In genomic region chr5:170333161-170333909, GRCh38 we compare ENCODE assay signal across 8 cellular contexts. TPM values are rescaled to one million over a fixed set of nuclear protein-coding genes. Genes with fewer than 3 reads are reported as not detected.
DNase-seq lines count a peak whose midpoint lies in the region; ATAC-seq, FAIRE-seq and TF ChIP-seq lines count a peak whose summit lies in the region.

No MANE protein-coding gene starts in this region.

- TF ChIP-seq CTCF in GM12878 (IDR thresholded peaks at IDR 0.05 in 2 of 3, conservative IDR thresholded peaks at IDR 0.05 in 1 of 3; ENCODE audit: control insufficient read depth in 2 of 3, extremely low read depth in 1 of 3, insufficient read depth in 1 of 3, low read depth in 3 of 3, low read length in 3 of 3) (no peak), smooth muscle cell (IDR thresholded peaks at IDR 0.05; ENCODE audit: borderline replicate concordance, insufficient read depth, poor library complexity, severe bottlenecking) (no peak), GM20000 (IDR thresholded peaks at IDR 0.05; ENCODE audit: extremely low read depth, missing control alignments) (no peak)

- H3K4me2 ChIP-seq in GM12878 (ENCODE audit: control insufficient read depth, insufficient read depth) (peak overlapping the region; percentile 38; the same call in 1 of the 2 replicates), smooth muscle cell (peak overlapping the region; percentile 71)

- peak; percentile 41 for FAIRE-seq in GM12878 (lab: Jason Lieb, UNC)

- H2AFZ ChIP-seq in GM12878 (ENCODE audit: control insufficient read depth, low read depth, low read length) (peak overlapping the region; percentile 28), smooth muscle cell (ENCODE audit: low read depth) (peak overlapping the region; percentile 40)

- H3K27me3 ChIP-seq in GM12878 (replicated peaks in 1 of 2; ENCODE audit: control insufficient read depth in 2 of 2, insufficient read depth in 2 of 2, low read length in 1 of 2) = no peaks in the 10 kb centered on the region
- H3K27me3 ChIP-seq in smooth muscle cell (ENCODE audit: low read depth) = no peaks in the 10 kb centered on the region

- H3K4me3 ChIP-seq in GM12878 (no peak overlapping the region), smooth muscle cell (no peak overlapping the region)

- POLR2A ChIA-PET in GM12878 (lab: Charles Lee) = interaction anchor here (0.6 to 5.9 kb wide), 12 partner anchors 12 to 84 kb away, joined by 3 to 169 read pairs (median 4); partner anchors contain the start of genes KCNMB1 and LCP2

- TF ChIP-seq RAD21 in GM12878 (IDR thresholded peaks at IDR 0.05; ENCODE audit: insufficient read depth, low read depth, low read length) = 0 out of 2 replicates have a peak, but pooled peaks have one; percentile 4

- 0 out of 4 replicates have a peak, but pooled peaks of 1 of the 2 experiments have one; percentile 28 for TF ChIP-seq EP300 in GM12878 (IDR thresholded peaks at IDR 0.05; ENCODE audit: borderline replicate concordance in 1 of 2, control insufficient read depth in 1 of 2, low read depth in 2 of 2, low read length in 2 of 2)

- CTCF ChIA-PET in GM12878 (lab: Yijun Ruan, JAX) = interaction anchor here (0.8 to 6.1 kb wide), 14 partner anchors 14 to 110 kb away, joined by 3 to 134 read pairs (median 6); partner anchors contain the start of gene LCP2

- H3K4me1 Mint-ChIP-seq in T-helper 1 cell treated with Interleukin-12 subunit alpha and Interleukin-12 subunit beta and Interleukin-4 antibody, amounts not matched to agents 30 μg/mL and 1 μg/mL, for 36 hours (ENCODE audit: low read depth) = peaks cover 56% of the 10 kb centered on the region

- H3K27me3 Mint-ChIP-seq in T-helper 1 cell treated with Interleukin-12 subunit alpha and Interleukin-12 subunit beta and Interleukin-4 antibody, amounts not matched to agents 30 μg/mL and 1 μg/mL, for 36 hours (ENCODE audit: low read depth) = no peaks in the 10 kb centered on the region

- ATAC-seq in GM18858 (IDR thresholded peaks at IDR 0.05; ENCODE audit: unreplicated experiment) = peak; percentile 50
- peak; percentile 52 for ATAC-seq in HG03060 (IDR thresholded peaks at IDR 0.05; ENCODE audit: low read depth, unreplicated experiment)
- ATAC-seq in GM12878 = peak; percentile 54

- no peaks in the 10 kb centered on the region for H3K9me3 Mint-ChIP-seq in T-helper 1 cell treated with Interleukin-12 subunit alpha and Interleukin-12 subunit beta and Interleukin-4 antibody, amounts not matched to agents 30 μg/mL and 1 μg/mL, for 36 hours

- RAD21 ChIA-PET in GM12878 (lab: Charles Lee; ENCODE audit: unreplicated experiment) = interaction anchor here (0.6 to 5.9 kb wide), 14 partner anchors 9 to 109 kb away, joined by 3 to 274 read pairs (median 4); partner anchors contain the start of gene LCP2

- no peaks in the 10 kb centered on the region for H3K79me2 ChIP-seq in GM12878 (ENCODE audit: control insufficient read depth, insufficient read depth, low read length)
- H3K79me2 ChIP-seq in smooth muscle cell (ENCODE audit: low read depth) = no peaks in the 10 kb centered on the region

- H3K27ac Mint-ChIP-seq in T-helper 1 cell treated with Interleukin-12 subunit alpha and Interleukin-12 subunit beta and Interleukin-4 antibody, amounts not matched to agents 30 μg/mL and 1 μg/mL, for 36 hours = peak overlapping the region; percentile 80

- in situ Hi-C loops in GM12878 (cut with MboI) = no loop called here

- no peak overlapping the region for H3K9ac ChIP-seq in GM12878 (ENCODE audit: control insufficient read depth, insufficient read depth, low read length)
- H3K9ac ChIP-seq in smooth muscle cell (ENCODE audit: low read depth) = no peak overlapping the region

- 0 out of 2 replicates have a peak overlapping the region, but pooled peaks have one; percentile 5 for H3K27ac ChIP-seq in GM12878 (ENCODE audit: control insufficient read depth, insufficient read depth)
- peak overlapping the region; percentile 67 for H3K27ac ChIP-seq in smooth muscle cell (ENCODE audit: low read depth)

- BruUV-seq in GM12878 (replicated peaks; lab: Mats Ljungman, UMichigan) = no TSS peak

- no peaks in the 10 kb centered on the region for H3K9me3 ChIP-seq in GM12878 (replicated peaks; ENCODE audit: control insufficient read depth, insufficient read depth, low read length)
- no peaks in the 10 kb centered on the region for H3K9me3 ChIP-seq in smooth muscle cell (replicated peaks; ENCODE audit: low read depth)

- peak overlapping the region; percentile 71 for H3K4me3 Mint-ChIP-seq in T-helper 1 cell treated with Interleukin-12 subunit alpha and Interleukin-12 subunit beta and Interleukin-4 antibody, amounts not matched to agents 30 μg/mL and 1 μg/mL, for 36 hours

- peaks cover 2% of the 10 kb centered on the region for H3K36me3 Mint-ChIP-seq in T-helper 1 cell treated with Interleukin-12 subunit alpha and Interleukin-12 subunit beta and Interleukin-4 antibody, amounts not matched to agents 30 μg/mL and 1 μg/mL, for 36 hours (ENCODE audit: low read depth)

- WGBS in GM12878 (ENCODE audit: insufficient coverage, insufficient replicate concordance, low lambda C conversion rate, missing lambda C conversion rate) = 14% methylated on average over 11 of the region's 11 CpGs
- 32% methylated on average over 11 of the region's 11 CpGs for WGBS in smooth muscle cell (ENCODE audit: low lambda C conversion rate)

- SMC1A ChIA-PET in GM12878 (lab: Charles Lee; ENCODE audit: uncharacterized antibody, unreplicated experiment) = interaction anchor here (0.8 to 6.1 kb wide), 18 partner anchors 10 to 113 kb away, joined by 3 to 274 read pairs (median 5); partner anchors contain the start of genes KCNMB1 and LCP2

- peaks cover 14% of the 10 kb centered on the region for H3F3A ChIP-seq in smooth muscle cell (ENCODE audit: low read depth)

- intact Hi-C loops in GM12878 (cut with micrococcal nuclease; ENCODE audit: unreplicated experiment) = loop anchor here (5.0 to 10.0 kb wide), 2 partner anchors 54 to 229 kb away; partner anchors contain the start of genes FOXI1 and KCNMB1

- H3K4me1 ChIP-seq in GM12878 (ENCODE audit: control insufficient read depth, insufficient read depth, low read length) (peaks cover 46% of the 10 kb centered on the region), smooth muscle cell (ENCODE audit: low read depth) (peaks cover 39% of the 10 kb centered on the region)

- no peaks in the 10 kb centered on the region for H3K36me3 ChIP-seq in GM12878 (ENCODE audit: control insufficient read depth in 2 of 2, insufficient read depth in 2 of 2, low read length in 1 of 2)
- no peaks in the 10 kb centered on the region for H3K36me3 ChIP-seq in smooth muscle cell (ENCODE audit: low read depth)

- DNase-seq in GM12878 (ENCODE audit: low read depth, low spot score) (peak; percentile 79), smooth muscle cell (lab: John Stamatoyannopoulos, UW; ENCODE audit: unreplicated experiment) (no peak), NCI-H774 (lab: John Stamatoyannopoulos, UW) (no peak), GM20000 (ENCODE audit: low spot score) (no peak), GM19238 (ENCODE audit: insufficient read length, low spot score) (no peak)

- no peaks in the 10 kb centered on the region for H4K20me1 ChIP-seq in GM12878 (ENCODE audit: control insufficient read depth, insufficient read depth)
- no peaks in the 10 kb centered on the region for H4K20me1 ChIP-seq in smooth muscle cell (ENCODE audit: low read depth)

- no peak for TF ChIP-seq POLR2A in GM12878 (IDR thresholded peaks at IDR 0.05; ENCODE audit: low read depth, low read length)

RNA-seq across cellular contexts. Expression of gene LCP2, which starts 35.8 kb away (rescaled TPM):
- 339 and 344 TPM in 2 replicates for total RNA-seq in GM12878 (2013; cell fraction: nucleolus; rRNA removed)
- total RNA-seq in GM12878 (2014; rRNA removed) (17.8 and 19.2 TPM in 2 replicates), GM12878 (2014; rRNA removed; fragmentation: Illumina TruSeq; extraction: Trizol) (23.5 and 23.9 TPM in 2 replicates), GM12878 (2021) (38.5 and 40.0 TPM in 2 replicates), smooth muscle cell (0.45 and 0.54 TPM in 2 replicates)
- polyA plus RNA-seq in GM12878 (2011; ENCODE audit: low read depth) = 13.4 TPM
- polyA plus RNA-seq in GM12878 (2011; rRNA removed) (45.5 and 46.7 TPM in 2 replicates), GM12878 (2014; fragmentation: Illumina TruSeq; extraction: Trizol) (48.7 and 50.5 TPM in 2 replicates), GM12878 (2014; fragmentation: Nextera tagmentation; extraction: Ambion mirVana) (1 to 10 TPM; 8.0 to 8.5 TPM), GM12878 (2014; rRNA removed) (24.4 and 25.7 TPM in 2 replicates), GM12878 (2016; fragmentation: Nextera tagmentation; extraction: Ambion mirVana) (10 to 100 TPM; 12.7 to 15.3 TPM), smooth muscle cell (2.2 and 2.7 TPM in 2 replicates)
- 30.5 and 30.9 TPM in 2 replicates for polyA plus RNA-seq in GM12878 (2011; cell fraction: cytosol; rRNA removed)
- polyA plus RNA-seq in GM12878 (2011; cell fraction: nucleus; rRNA removed) = 121 and 152 TPM in 2 replicates
- polyA plus RNA-seq in GM12878 (2012) = 20.3 and 26.2 TPM in 2 replicates
- 69.6 and 94.1 TPM in 2 replicates for polyA minus RNA-seq in GM12878 (2011; rRNA and poly(A)+ RNA removed)
- polyA minus RNA-seq in GM12878 (2011; cell fraction: cytosol; rRNA and poly(A)+ RNA removed) = 8.2 and 16.8 TPM in 2 replicates
- polyA minus RNA-seq in GM12878 (2011; cell fraction: nucleus; rRNA and poly(A)+ RNA removed) = 149 and 176 TPM in 2 replicates

RNA-seq across cellular contexts. Expression of gene KCNMB1, which starts 55.8 kb away (rescaled TPM):
- 3.4 and 4.6 TPM in 2 replicates for total RNA-seq in GM12878 (2013; cell fraction: nucleolus; rRNA removed)
- total RNA-seq in GM12878 (2014; rRNA removed) (1.9 and 2.5 TPM in 2 replicates), GM12878 (2014; rRNA removed; fragmentation: Illumina TruSeq; extraction: Trizol) (1.6 and 1.9 TPM in 2 replicates), GM12878 (2021) (3.5 and 3.8 TPM in 2 replicates), smooth muscle cell (0.36 and 0.63 TPM in 2 replicates)
- 0.73 TPM for polyA plus RNA-seq in GM12878 (2011; ENCODE audit: low read depth)
- polyA plus RNA-seq in GM12878 (2011; rRNA removed) (1.2 TPM in 2 replicates), GM12878 (2014; fragmentation: Illumina TruSeq; extraction: Trizol) (1.9 and 3.6 TPM in 2 replicates), GM12878 (2014; fragmentation: Nextera tagmentation; extraction: Ambion mirVana) (1 to 10 TPM; 2.3 to 2.8 TPM), GM12878 (2014; rRNA removed) (2.7 and 2.9 TPM in 2 replicates), GM12878 (2016; fragmentation: Nextera tagmentation; extraction: Ambion mirVana) (1 to 10 TPM; 2.5 to 3.4 TPM), smooth muscle cell (0.52 and 0.54 TPM in 2 replicates)
- polyA plus RNA-seq in GM12878 (2011; cell fraction: cytosol; rRNA removed) = 1.8 TPM in 2 replicates
- polyA plus RNA-seq in GM12878 (2011; cell fraction: nucleus; rRNA removed) = 6.1 TPM in 2 replicates
- polyA plus RNA-seq in GM12878 (2012) = 0.87 and 1.7 TPM in 2 replicates
- polyA minus RNA-seq in GM12878 (2011; rRNA and poly(A)+ RNA removed) = 3.5 and 3.7 TPM in 2 replicates
- polyA minus RNA-seq in GM12878 (2011; cell fraction: cytosol; rRNA and poly(A)+ RNA removed) = 0.31 and 0.40 TPM in 2 replicates
- 1.2 and 3.2 TPM in 2 replicates for polyA minus RNA-seq in GM12878 (2011; cell fraction: nucleus; rRNA and poly(A)+ RNA removed)

Comparison
In these comparisons a context has a peak if more than half of its experiments do, and no peak if none do; other contexts are left out.
1. RNA of gene LCP2, which starts 35.8 kb away (total RNA-seq): 17.8 to 344 TPM in GM12878; 0.45 to 0.54 TPM in smooth muscle cell; every median in the first group is over 10 times any median in the second.
2. Peak in every context shown above with its lines, with median percentiles within 50 percentile points of each other: ATAC-seq.